In the genomic region with DNA sequence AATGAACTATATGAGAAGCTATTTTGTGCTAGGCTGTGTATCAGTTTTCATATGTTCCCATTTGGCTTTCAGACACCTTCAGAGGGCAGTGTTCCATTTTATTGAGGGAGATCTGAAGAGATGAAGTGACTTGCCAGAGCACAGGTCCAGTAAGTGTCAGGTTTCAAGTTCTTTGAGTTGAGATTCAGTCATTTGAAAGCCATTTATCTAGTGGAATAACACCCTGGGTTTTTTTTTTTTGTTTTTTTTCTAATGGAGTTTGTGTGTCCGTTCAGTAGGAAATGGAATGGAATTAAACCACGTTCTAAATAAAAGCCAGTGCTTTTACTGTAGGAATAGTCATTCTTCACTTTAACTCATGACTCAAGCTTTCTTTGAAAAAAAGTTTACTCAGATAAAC, we compare ENCODE assay signal across 9 cellular contexts.
DNase-seq lines count a peak whose midpoint lies in the region; ATAC-seq and TF ChIP-seq lines count a peak whose summit lies in the region.
"Had no signal": no experiment of that assay in that cellular context is flagged by ENCODE, and none has a peak within 500 bp of the region (broad histone marks: within the 10 kb centered on the region; RNA-seq: fewer than 3 reads in every experiment).

No MANE protein-coding gene starts in this region.

- in situ Hi-C loops in astrocyte of the spinal cord (cut with HindIII; ENCODE audit: low sequenced_read_pairs), result no loop called here

- TF ChIP-seq CTCF in astrocyte of the spinal cord (IDR thresholded peaks at IDR 0.05; ENCODE audit: low read depth, low read length) (peak; percentile 14), osteoblast (IDR thresholded peaks at IDR 0.05; ENCODE audit: extremely low read depth, low read depth, low read length) (peak; percentile 13), tibial nerve (IDR thresholded peaks at IDR 0.05) (no peak)

- H3K27ac ChIP-seq in osteoblast (ENCODE audit: low read depth, low read length) (peak overlapping the region; percentile 31), tibial nerve (no peak overlapping the region)
- H3K27ac ChIP-seq: neutrophil had no signal

- WGBS in tibial nerve, 2 donors, result 31 to 40% methylated on average over 2 of the region's 2 CpGs

- DNase-seq in EH (ENCODE audit: low read depth), result peak; percentile 57
- DNase-seq in NCI-H2107 (lab: John Stamatoyannopoulos, UW), result peak; percentile 42
- DNase-seq in astrocyte of the spinal cord (ENCODE audit: low read depth, low spot score), result peak; percentile 51
- no peak for DNase-seq in osteoblast (ENCODE audit: insufficient read length, low spot score, missing footprints)
- no peak for DNase-seq in D341Med (ENCODE audit: low spot score)
- no peak for DNase-seq in tibial nerve (ENCODE audit: low spot score in 2 of 2)

- no peaks in the 10 kb centered on the region for H3K9me3 ChIP-seq in osteoblast (ENCODE audit: low read depth, low read length)
- H3K9me3 ChIP-seq in tibial nerve, result no peaks in the 10 kb centered on the region
- H3K9me3 ChIP-seq: neutrophil had no signal

- peak overlapping the region; percentile 67 for H2AFZ ChIP-seq in osteoblast (ENCODE audit: low read length)

- no peak for TF ChIP-seq EP300 in tibial nerve (IDR thresholded peaks at IDR 0.05)

- peak overlapping the region; percentile 23 for H3K4me2 ChIP-seq in osteoblast (ENCODE audit: insufficient read depth, low read length)

- H3K79me2 ChIP-seq in osteoblast (ENCODE audit: insufficient read depth, low read length), result no peaks in the 10 kb centered on the region

- ATAC-seq in HG03025 (IDR thresholded peaks at IDR 0.05; ENCODE audit: low FRiP score, unreplicated experiment) (no peak), HG03108 (IDR thresholded peaks at IDR 0.05; ENCODE audit: unreplicated experiment) (no peak)

- no peaks in the 10 kb centered on the region for H4K20me1 ChIP-seq in osteoblast (ENCODE audit: insufficient read depth, low read length)

- no peaks in the 10 kb centered on the region for H3K36me3 ChIP-seq in osteoblast (ENCODE audit: insufficient read depth, low read length)
- H3K36me3 ChIP-seq in tibial nerve, result no peaks in the 10 kb centered on the region
- H3K36me3 ChIP-seq: neutrophil had no signal

- H3K4me1 ChIP-seq in osteoblast (ENCODE audit: insufficient read depth, low read length) (peaks cover 22% of the 10 kb centered on the region), tibial nerve (peaks cover 0 to 6% (median 0%) of the 10 kb centered on the region in 4 donors)

- H3K27me3 ChIP-seq in osteoblast (ENCODE audit: insufficient read depth, low read length) (no peaks in the 10 kb centered on the region), tibial nerve (no peaks in the 10 kb centered on the region)
- H3K27me3 ChIP-seq: neutrophil had no signal

- H3K4me3 ChIP-seq in astrocyte of the spinal cord (ENCODE audit: low read depth, low read length) (no peak overlapping the region), osteoblast (ENCODE audit: insufficient read depth, low read length) (no peak overlapping the region), tibial nerve (no peak overlapping the region)

- TF ChIP-seq POLR2A in tibial nerve (IDR thresholded peaks at IDR 0.05), result no peak

Comparison
In these comparisons a context has a peak if more than half of its experiments do, and no peak if none do; other contexts are left out.
1. DNase-seq: peak in EH (single experiment), NCI-H2107 (single experiment) and astrocyte of the spinal cord (single experiment); none in osteoblast (single experiment), D341Med (single experiment) and tibial nerve (0 of 2).
2. CTCF ChIP-seq: peak in astrocyte of the spinal cord (single experiment) and osteoblast (single experiment); none in tibial nerve (0 of 5).